ENCODE assay signal across 25 cellular contexts in the genomic region with DNA sequence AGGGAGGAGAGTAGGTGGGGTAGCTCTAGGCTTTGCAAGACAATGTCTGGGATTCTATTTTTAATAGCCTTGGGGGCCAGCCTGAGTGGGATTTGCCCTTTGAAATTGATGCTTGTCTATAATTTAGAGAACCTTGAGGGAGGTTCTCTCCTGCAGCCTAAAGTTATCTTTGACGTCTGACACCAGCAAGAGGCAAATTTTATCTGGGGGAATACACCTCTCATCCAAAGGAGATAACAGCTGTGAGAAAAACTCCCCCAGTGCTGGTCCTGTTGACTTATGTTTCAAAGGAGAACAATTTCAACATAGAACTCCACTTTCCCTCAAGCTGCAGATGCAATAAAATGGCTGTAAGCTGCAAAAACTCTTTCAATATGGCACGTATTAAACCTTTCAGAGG.
"Had no signal": no experiment of that assay in that cellular context is flagged by ENCODE, and none has a peak within 500 bp of the region (broad histone marks: within the 10 kb centered on the region; RNA-seq: fewer than 3 reads in every experiment).

No MANE protein-coding gene starts in this region.

- H3K4me2 ChIP-seq: hepatocyte had no signal

- DNase-seq: cerebellar nuclear complex; cortex of kidney; effector memory CD8-positive, alpha-beta T cell; gastrocnemius medialis; heart left ventricle; immature natural killer cell; left lung; mesenchymal stem cell; midbrain; naive thymus-derived CD4-positive, alpha-beta T cell; nucleus accumbens; ovary; posterior cingulate gyrus; psoas muscle; right cardiac atrium; stimulated activated CD4-positive, alpha-beta T cell treated with anti-CD3 and anti-CD28 coated beads, Interleukin-15, amount 100 ng/mL, for 24 hours; stimulated activated CD4-positive, alpha-beta T cell treated with anti-CD3 and anti-CD28 coated beads, Interleukin-2, amount 100 ng/mL, for 48 hours; stimulated activated naive B cell treated with anti-CD40 and anti-IgM and Interleukin-4, amounts not matched to agents 10 μg/mL and 1 μg/mL and 100 μg/mL, for 72 hours; upper lobe of left lung had no signal

- H3K27ac ChIP-seq: gastrocnemius medialis, heart left ventricle, hepatocyte, left lung, ovary, psoas muscle, skin epidermis, thoracic aorta, tibial nerve, upper lobe of left lung had no signal

- H3K36me3 Mint-ChIP-seq: naive thymus-derived CD4-positive, alpha-beta T cell; stimulated activated naive B cell treated with anti-CD40 and anti-IgM and Interleukin-4, amounts not matched to agents 10 μg/mL and 1 μg/mL and 100 μg/mL, for 72 hours had no signal

- H3K9me3 ChIP-seq: gastrocnemius medialis, heart left ventricle, left lung, ovary, psoas muscle, thoracic aorta, tibial nerve, upper lobe of left lung had no signal

- H3K27me3 Mint-ChIP-seq: effector memory CD8-positive, alpha-beta T cell; stimulated activated naive CD8-positive, alpha-beta T cell treated with anti-CD3 and anti-CD28 coated beads, Interleukin-15, Interleukin-2, amounts not matched to agents 100 ng/mL and 50 ng/mL, for 24 hours had no signal

- H2AFZ ChIP-seq: hepatocyte had no signal

- H3K27me3 ChIP-seq: gastrocnemius medialis, hepatocyte, left lung, ovary, tibial nerve, upper lobe of left lung had no signal

- H3K27ac Mint-ChIP-seq: effector memory CD8-positive, alpha-beta T cell; immature natural killer cell; naive thymus-derived CD4-positive, alpha-beta T cell; stimulated activated naive B cell treated with anti-CD40 and anti-IgM and Interleukin-4, amounts not matched to agents 10 μg/mL and 1 μg/mL and 100 μg/mL, for 72 hours; stimulated activated naive CD8-positive, alpha-beta T cell treated with anti-CD3 and anti-CD28 coated beads, Interleukin-15, Interleukin-2, amounts not matched to agents 100 ng/mL and 50 ng/mL, for 24 hours had no signal

- H3K36me3 ChIP-seq: gastrocnemius medialis, heart left ventricle, left lung, ovary, thoracic aorta, tibial nerve, upper lobe of left lung had no signal

- H3K4me3 ChIP-seq: gastrocnemius medialis, heart left ventricle, hepatocyte, left lung, ovary, psoas muscle, skin epidermis, thoracic aorta, tibial nerve, upper lobe of left lung had no signal

- H3K4me3 Mint-ChIP-seq: effector memory CD8-positive, alpha-beta T cell; immature natural killer cell; naive thymus-derived CD4-positive, alpha-beta T cell; nephron; stimulated activated naive B cell treated with anti-CD40 and anti-IgM and Interleukin-4, amounts not matched to agents 10 μg/mL and 1 μg/mL and 100 μg/mL, for 72 hours; stimulated activated naive CD8-positive, alpha-beta T cell treated with anti-CD3 and anti-CD28 coated beads, Interleukin-15, Interleukin-2, amounts not matched to agents 100 ng/mL and 50 ng/mL, for 24 hours had no signal

- H3K9me3 Mint-ChIP-seq: nephron; stimulated activated naive CD8-positive, alpha-beta T cell treated with anti-CD3 and anti-CD28 coated beads, Interleukin-15, Interleukin-2, amounts not matched to agents 100 ng/mL and 50 ng/mL, for 24 hours had no signal

- H3K4me1 Mint-ChIP-seq: immature natural killer cell; stimulated activated naive B cell treated with anti-CD40 and anti-IgM and Interleukin-4, amounts not matched to agents 10 μg/mL and 1 μg/mL and 100 μg/mL, for 72 hours had no signal

- H3K79me2 ChIP-seq: hepatocyte had no signal
